In genomic region chr4:158891256-158891655, GRCh38 we compare ENCODE assay signal across 19 cellular contexts.
"Had no signal": no experiment of that assay in that cellular context is flagged by ENCODE, and none has a peak within 500 bp of the region (broad histone marks: within the 10 kb centered on the region; RNA-seq: fewer than 3 reads in every experiment).

No MANE protein-coding gene starts in this region.

- H3K9ac ChIP-seq: SK-N-SH had no signal

- H3K9me3 ChIP-seq: SK-N-SH had no signal

- H3K27ac ChIP-seq: RWPE1 had no signal

- H3K4me2 ChIP-seq: SK-N-SH had no signal

- DNase-seq: KBM-7, NCI-H1092 treated with DMSO at 0.1 percent for 48 hours, NCI-H1436, NCI-H187, NCI-H2029, NCI-H2081 treated with DMSO at 0.1 percent for 48 hours, NCI-H2171, NCI-H226, NCI-H446, NCI-H510A treated with DMSO at 0.1 percent for 48 hours, NCI-H69, NCI-H774, PC-3, SHP77, SK-N-SH, SW 1271, T-cell had no signal

- ATAC-seq: Panc1, PC-3, T-cell had no signal
